Comparison of ENCODE assay signal across 8 cellular contexts in genomic region chr13:35953537-35954206, GRCh38.
A peak's percentile ranks its signal among the peaks of the same experiment; 100 is the strongest.
DNase-seq lines count a peak whose midpoint lies in the region; ATAC-seq and TF ChIP-seq lines count a peak whose summit lies in the region.

No MANE protein-coding gene starts in this region.

- no peak overlapping the region for H3K4me2 ChIP-seq in HCT116 (ENCODE audit: low read length)
- H3K4me2 ChIP-seq in smooth muscle cell: peak overlapping the region; percentile 65

- H2AFZ ChIP-seq in HCT116 (ENCODE audit: low read depth, low read length, poor library complexity, severe bottlenecking): no peak overlapping the region
- no peak overlapping the region for H2AFZ ChIP-seq in smooth muscle cell (ENCODE audit: low read depth)

- H3K9me3 ChIP-seq in HCT116 (ENCODE audit: control insufficient read depth in 1 of 2, insufficient read depth in 1 of 2, low read depth in 1 of 2, low read length in 2 of 2): peaks cover 0 to 6% of the 10 kb centered on the region in 2 experiments; a peak in 1 of 4 replicates
- H3K9me3 ChIP-seq in smooth muscle cell (replicated peaks; ENCODE audit: low read depth): no peaks in the 10 kb centered on the region

- peak; percentile 50 for TF ChIP-seq RAD21 in HCT116 (IDR thresholded peaks at IDR 0.05; ENCODE audit: low read depth)

- H3K36me3 ChIP-seq in HCT116 (ENCODE audit: control insufficient read depth in 1 of 2, insufficient read depth in 2 of 2, low read length in 2 of 2): no peaks in the 10 kb centered on the region
- no peaks in the 10 kb centered on the region for H3K36me3 ChIP-seq in smooth muscle cell (ENCODE audit: low read depth)

- no peak overlapping the region for H3K9ac ChIP-seq in HCT116 (ENCODE audit: low read length)
- no peak overlapping the region for H3K9ac ChIP-seq in smooth muscle cell (ENCODE audit: low read depth)

- TF ChIP-seq CTCF in AG10803 (conservative IDR thresholded peaks at IDR 0.05; ENCODE audit: low read length) (peak; percentile 84), HCT116 (IDR thresholded peaks at IDR 0.05 in 2 of 3, conservative IDR thresholded peaks at IDR 0.05 in 1 of 3; ENCODE audit: borderline replicate concordance in 1 of 3, insufficient read depth in 1 of 3, low read depth in 2 of 3, low read length in 2 of 3) (peak; percentile 16 to 54 (median 40); a peak in 4 of 6 replicates), smooth muscle cell (IDR thresholded peaks at IDR 0.05; ENCODE audit: borderline replicate concordance, insufficient read depth, poor library complexity, severe bottlenecking) (peak; percentile 59)

- ATAC-seq in HCT116 (peak; percentile 80), GM21447 (IDR thresholded peaks at IDR 0.05; ENCODE audit: unreplicated experiment) (no peak)

- H4K20me1 ChIP-seq in HCT116 (ENCODE audit: insufficient read depth): no peaks in the 10 kb centered on the region
- H4K20me1 ChIP-seq in smooth muscle cell (ENCODE audit: low read depth): no peaks in the 10 kb centered on the region

- POLR2A ChIA-PET in HCT116 (lab: Charles Lee): no interaction called here

- no peaks in the 10 kb centered on the region for H3K27me3 ChIP-seq in HCT116 (ENCODE audit: insufficient read depth, low read length)
- H3K27me3 ChIP-seq in smooth muscle cell (ENCODE audit: low read depth): peaks cover 3% of the 10 kb centered on the region

- H3K4me1 ChIP-seq in HCT116 (ENCODE audit: control insufficient read depth in 1 of 2, insufficient read depth in 2 of 2, low read length in 2 of 2) (no peaks in the 10 kb centered on the region), smooth muscle cell (ENCODE audit: low read depth) (no peaks in the 10 kb centered on the region)

- intact Hi-C loops in HCT116 (cut with micrococcal nuclease): loop anchor here (5.0 kb wide), 1 partner anchor 231 kb away; no protein-coding TSS in a partner anchor

- BruUV-seq in HCT116 (replicated peaks; lab: Mats Ljungman, UMichigan): no TSS peak

- CTCF ChIA-PET in HCT116 (lab: Charles Lee): interaction anchor here (0.7 to 2.0 kb wide), 4 partner anchors 126 to 235 kb away, joined by 3 to 6 read pairs (median 4); no protein-coding TSS in a partner anchor

- H3K27ac ChIP-seq in HCT116 (ENCODE audit: low read depth, low read length): no peak overlapping the region
- no peak overlapping the region for H3K27ac ChIP-seq in smooth muscle cell (ENCODE audit: low read depth)

- peak overlapping the region; percentile 9; the same call in 1 of the 2 replicates for H3K4me3 ChIP-seq in AG10803 (ENCODE audit: low read length)
- no peak overlapping the region for H3K4me3 ChIP-seq in HCT116 (replicated peaks in 1 of 2; ENCODE audit: low read depth in 1 of 2, low read length in 2 of 2)
- H3K4me3 ChIP-seq in smooth muscle cell: peak overlapping the region; percentile 9

- H3K9me2 ChIP-seq in HCT116 (ENCODE audit: insufficient read depth): no peaks in the 10 kb centered on the region

- peaks cover 4% of the 10 kb centered on the region for H3F3A ChIP-seq in smooth muscle cell (ENCODE audit: low read depth)

- TF ChIP-seq POLR2A in HCT116 (IDR thresholded peaks at IDR 0.05; ENCODE audit: borderline replicate concordance, extremely low read depth, insufficient read depth, insufficient read length): no peak

- peak; percentile 98 for DNase-seq in AG10803 (ENCODE audit: low read depth)
- peak; percentile 13 for DNase-seq in HCT116 (ENCODE audit: low read depth, low spot score)
- peak; percentile 94 for DNase-seq in NCI-H345 (lab: John Stamatoyannopoulos, UW)
- peak; percentile 50 for DNase-seq in brain pericyte (ENCODE audit: low read depth, low spot score)
- peak; percentile 73 for DNase-seq in iPS-NIHi11 (ENCODE audit: low spot score)
- peak; percentile 4 for DNase-seq in smooth muscle cell (lab: John Stamatoyannopoulos, UW; ENCODE audit: unreplicated experiment)
- DNase-seq in MV-4-11 (lab: John Stamatoyannopoulos, UW): no peak

- RAD21 ChIA-PET in HCT116 (lab: Charles Lee; ENCODE audit: low non-redundant PET in 1 of 2, low total read pairs in 2 of 2, uncharacterized antibody in 2 of 2, unreplicated experiment in 2 of 2): no interaction called here

- H3K79me2 ChIP-seq in HCT116 (ENCODE audit: insufficient read depth, low read length) (no peaks in the 10 kb centered on the region), smooth muscle cell (ENCODE audit: low read depth) (no peaks in the 10 kb centered on the region)

- WGBS in smooth muscle cell (ENCODE audit: low lambda C conversion rate): 11% methylated on average over 12 of the region's 12 CpGs

TF ChIP-seq in HCT116, 20 proteins besides CTCF, POLR2A, EP300 and RAD21:
- TF ChIP-seq FOSL1 (IDR thresholded peaks at IDR 0.05; ENCODE audit: low read depth): no peak
- no peak for TF ChIP-seq ATF3 (IDR thresholded peaks at IDR 0.05)

Comparison
In these comparisons a context has a peak if more than half of its experiments do, and no peak if none do; other contexts are left out.
1. H3K4me3 ChIP-seq: peak in AG10803 (single experiment) and smooth muscle cell (single experiment); none in HCT116 (0 of 2).
2. Peak in every context shown above with its lines, with median percentiles within 50 percentile points of each other: CTCF ChIP-seq.